In genomic region chr6:16770701-16771569, GRCh38 we compare ENCODE assay signal across 8 cellular contexts. TPM values are rescaled to one million over a fixed set of nuclear protein-coding genes. Genes with fewer than 3 reads are reported as not detected.
DNase-seq lines count a peak whose midpoint lies in the region; ATAC-seq and TF ChIP-seq lines count a peak whose summit lies in the region.

No MANE protein-coding gene starts in this region.

- H3K27me3 Mint-ChIP-seq in activated CD4-positive, alpha-beta T cell treated with anti-CD3 and anti-CD28 coated beads for 36 hours = no peaks in the 10 kb centered on the region

- no peaks in the 10 kb centered on the region for H3K36me3 Mint-ChIP-seq in activated CD4-positive, alpha-beta T cell treated with anti-CD3 and anti-CD28 coated beads for 36 hours (ENCODE audit: low read depth)

- CTCF ChIA-PET in activated CD4-positive, alpha-beta T cell treated with anti-CD3 and anti-CD28 coated beads for 36 hours (lab: Charles Lee) = interaction anchor here (0.6 to 2.2 kb wide), 41 partner anchors 9 to 528 kb away, joined by 3 to 11 read pairs (median 3); partner anchors contain the start of gene ATXN1

- H3K4me3 Mint-ChIP-seq in activated CD4-positive, alpha-beta T cell treated with anti-CD3 and anti-CD28 coated beads for 36 hours = no peak overlapping the region

- ATAC-seq in GM18502 (IDR thresholded peaks at IDR 0.05; ENCODE audit: poor library complexity, unreplicated experiment) = peak; percentile 87
- peak; percentile 88 for ATAC-seq in HG02938 (IDR thresholded peaks at IDR 0.05; ENCODE audit: unreplicated experiment)
- peak; percentile 70 for ATAC-seq in activated CD4-positive, alpha-beta T cell treated with anti-CD3 and anti-CD28 coated beads for 36 hours

- peak; percentile 23 for DNase-seq in NCI-H2196 treated with DMSO at 0.1 percent for 48 hours (lab: John Stamatoyannopoulos, UW; ENCODE audit: unreplicated experiment)
- peak; percentile 89 for DNase-seq in activated CD4-positive, alpha-beta T cell treated with anti-CD3 and anti-CD28 coated beads for 36 hours
- peak; percentile 42 for DNase-seq in cerebellum (ENCODE audit: low spot score)
- DNase-seq in medulla oblongata (ENCODE audit: extremely low spot score) = peak; percentile 82
- DNase-seq in stimulated activated CD8-positive, alpha-beta memory T cell treated with anti-CD3 and anti-CD28 coated beads, Interleukin-15, amount 100 ng/mL, for 1 hour (ENCODE audit: low read depth) = peak; percentile 60

- intact Hi-C loops in activated CD4-positive, alpha-beta T cell treated with anti-CD3 and anti-CD28 coated beads for 36 hours (cut with DNase I, micrococcal nuclease) = loop anchor here in 1 of 2 experiments (1.0 kb wide), 1 partner anchor 439 kb away; no protein-coding TSS in a partner anchor

- H3K27ac ChIP-seq in 22Rv1 = no peak overlapping the region

- H3K9me3 Mint-ChIP-seq in activated CD4-positive, alpha-beta T cell treated with anti-CD3 and anti-CD28 coated beads for 36 hours (ENCODE audit: low read depth) = no peaks in the 10 kb centered on the region

- no peak overlapping the region for H3K27ac Mint-ChIP-seq in activated CD4-positive, alpha-beta T cell treated with anti-CD3 and anti-CD28 coated beads for 36 hours

- peak; percentile 97 for TF ChIP-seq CTCF in 22Rv1 (IDR thresholded peaks at IDR 0.05)

- POLR2A ChIA-PET in activated CD4-positive, alpha-beta T cell treated with anti-CD3 and anti-CD28 coated beads for 36 hours (lab: Charles Lee) = no interaction called here

- peaks cover 49% of the 10 kb centered on the region for H3K4me1 Mint-ChIP-seq in activated CD4-positive, alpha-beta T cell treated with anti-CD3 and anti-CD28 coated beads for 36 hours

RNA-seq across cellular contexts. Expression of gene ATXN1, which starts 9.7 kb away (rescaled TPM):
- total RNA-seq in activated CD4-positive, alpha-beta T cell treated with anti-CD3 and anti-CD28 coated beads for 36 hours = 10 to 100 TPM; 19.8 to 22.8 TPM
- 38.8 TPM for total RNA-seq in cerebellum

Comparison
In these comparisons a context has a peak if more than half of its experiments do, and no peak if none do; other contexts are left out.
1. DNase-seq: peak in every context shown above with its lines; median percentile 89 in activated CD4-positive, alpha-beta T cell treated with anti-CD3 and anti-CD28 coated beads for 36 hours; 82 in medulla oblongata; 60 in stimulated activated CD8-positive, alpha-beta memory T cell treated with anti-CD3 and anti-CD28 coated beads, Interleukin-15, amount 100 ng/mL, for 1 hour; 42 in cerebellum; 23 in NCI-H2196 treated with DMSO at 0.1 percent for 48 hours.